Comparison of ENCODE assay signal across 1 cellular context in genomic region chr4:98932539-98932938, GRCh38.
TF ChIP-seq lines count a peak whose summit lies in the region.

No MANE protein-coding gene starts in this region.

TF ChIP-seq in IMR-90, 13 proteins besides CTCF, POLR2A, EP300 and RAD21 (continued from another document):
- TF ChIP-seq USF2 (IDR thresholded peaks at IDR 0.05; ENCODE audit: low read depth, low read length), result no peak
